ENCODE assay signal across 8 cellular contexts in genomic region chr6:36735110-36735971, GRCh38. TPM values are rescaled to one million over a fixed set of nuclear protein-coding genes. Genes with fewer than 3 reads are reported as not detected.
A peak's percentile ranks its signal among the peaks of the same experiment; 100 is the strongest.
DNase-seq lines count a peak whose midpoint lies in the region; ATAC-seq and TF ChIP-seq lines count a peak whose summit lies in the region.

No MANE protein-coding gene starts in this region.

- H3K4me1 Mint-ChIP-seq in CD14-positive monocyte = peaks cover 26% of the 10 kb centered on the region
- peaks cover 11 to 24% (median 20%) of the 10 kb centered on the region in 3 donors for H3K4me1 Mint-ChIP-seq in IgD-negative memory B cell
- peaks cover 8% of the 10 kb centered on the region in 2 donors for H3K4me1 Mint-ChIP-seq in immature natural killer cell
- H3K4me1 Mint-ChIP-seq in stimulated activated effector memory CD8-positive, alpha-beta T cell treated with anti-CD3 and anti-CD28 coated beads, Interleukin-12 subunit alpha, Interleukin-12 subunit beta, amount 100 ng/mL, for 72 hours = peaks cover 25% of the 10 kb centered on the region

- H3K27me3 Mint-ChIP-seq in CD14-positive monocyte (ENCODE audit: low read depth in 3 of 3) = peaks cover 1 to 13% (median 5%) of the 10 kb centered on the region in 3 donors
- no peaks in the 10 kb centered on the region for H3K27me3 Mint-ChIP-seq in IgD-negative memory B cell
- peaks cover 0 to 6% (median 0%) of the 10 kb centered on the region in 3 donors for H3K27me3 Mint-ChIP-seq in immature natural killer cell (ENCODE audit: low read depth in 3 of 3)

- no peaks in the 10 kb centered on the region for H3K9me3 Mint-ChIP-seq in CD14-positive monocyte
- H3K9me3 Mint-ChIP-seq in IgD-negative memory B cell = no peaks in the 10 kb centered on the region
- H3K9me3 Mint-ChIP-seq in immature natural killer cell = no peaks in the 10 kb centered on the region
- no peaks in the 10 kb centered on the region for H3K9me3 Mint-ChIP-seq in stimulated activated effector memory CD8-positive, alpha-beta T cell treated with anti-CD3 and anti-CD28 coated beads, Interleukin-12 subunit alpha, Interleukin-12 subunit beta, amount 100 ng/mL, for 72 hours

- 8 to 37% (median 10%) methylated on average over 23 of the region's 23 CpGs for WGBS in adipose tissue, 3 donors

- ATAC-seq in stimulated activated effector memory CD8-positive, alpha-beta T cell treated with anti-CD3 and anti-CD28 coated beads, Interleukin-12 subunit alpha, Interleukin-12 subunit beta, amount 100 ng/mL, for 72 hours = peak; percentile 84

- TF ChIP-seq POLR2A in erythroblast (IDR thresholded peaks at IDR 0.05; ENCODE audit: low read length) = no peak

- DNase-seq in CD14-positive monocyte (ENCODE audit: low spot score) = peak; percentile 80
- peak; percentile 31 to 46 (median 34) for DNase-seq in immature natural killer cell
- no peak for DNase-seq in stimulated activated effector memory CD8-positive, alpha-beta T cell treated with anti-CD3 and anti-CD28 coated beads, Interleukin-12 subunit alpha, Interleukin-12 subunit beta, amount 100 ng/mL, for 72 hours (ENCODE audit: low spot score in 2 of 2)
- no peak for DNase-seq in effector CD8-positive, alpha-beta T cell (lab: John Stamatoyannopoulos, UW)
- DNase-seq in GM10266 (ENCODE audit: extremely low spot score) = no peak
- DNase-seq in erythroblast (lab: John Stamatoyannopoulos, UW) = no peak

- peaks cover 25 to 35% of the 10 kb centered on the region in 2 donors for H3K36me3 Mint-ChIP-seq in CD14-positive monocyte
- peaks cover 3% of the 10 kb centered on the region for H3K36me3 Mint-ChIP-seq in IgD-negative memory B cell
- H3K36me3 Mint-ChIP-seq in immature natural killer cell = no peaks in the 10 kb centered on the region
- no peaks in the 10 kb centered on the region for H3K36me3 Mint-ChIP-seq in stimulated activated effector memory CD8-positive, alpha-beta T cell treated with anti-CD3 and anti-CD28 coated beads, Interleukin-12 subunit alpha, Interleukin-12 subunit beta, amount 100 ng/mL, for 72 hours

- H3K27ac Mint-ChIP-seq in CD14-positive monocyte (peak overlapping the region; percentile 88 to 97 (median 96)), IgD-negative memory B cell (peak overlapping the region in 2 of 3 donors; percentile 1 to 10), immature natural killer cell (peak overlapping the region in 5 of 6 donors; percentile 55 to 83 (median 58))
- H3K27ac Mint-ChIP-seq in stimulated activated effector memory CD8-positive, alpha-beta T cell treated with anti-CD3 and anti-CD28 coated beads, Interleukin-12 subunit alpha, Interleukin-12 subunit beta, amount 100 ng/mL, for 72 hours = peak overlapping the region; percentile 90

- peak; percentile 56 for TF ChIP-seq CTCF in CD14-positive monocyte (IDR thresholded peaks at IDR 0.05)
- TF ChIP-seq CTCF in GM10266 (IDR thresholded peaks at IDR 0.05; ENCODE audit: control insufficient read depth, insufficient read depth, low read depth, missing control alignments) = no peak

- H3K4me3 Mint-ChIP-seq in CD14-positive monocyte = peak overlapping the region; percentile 72 to 77
- peak overlapping the region in 3 of 4 donors; percentile 53 to 88 (median 79) for H3K4me3 Mint-ChIP-seq in IgD-negative memory B cell
- peak overlapping the region; percentile 34 to 73 (median 61) for H3K4me3 Mint-ChIP-seq in immature natural killer cell
- peak overlapping the region; percentile 43 for H3K4me3 Mint-ChIP-seq in stimulated activated effector memory CD8-positive, alpha-beta T cell treated with anti-CD3 and anti-CD28 coated beads, Interleukin-12 subunit alpha, Interleukin-12 subunit beta, amount 100 ng/mL, for 72 hours

- intact Hi-C loops in CD14-positive monocyte (cut with micrococcal nuclease) = loop anchor here in 1 of 2 donors (2.0 kb wide), 1 partner anchor 19 kb away; no protein-coding TSS in a partner anchor

- H3K27ac ChIP-seq in adipose tissue (ENCODE audit: low read depth, low read length) = peak overlapping the region; percentile 36

RNA-seq across cellular contexts. Expression of gene RAB44, which starts 37.7 kb away (rescaled TPM):
- polyA plus RNA-seq in CD14-positive monocyte (1 to 10 TPM; 1.5 to 1.9 TPM), IgD-negative memory B cell (not detected), adipose tissue (under 1 TPM; 0.07 to 0.19 (median 0.11) TPM), immature natural killer cell (not detected)

RNA-seq across cellular contexts. Expression of gene CDKN1A, which starts 56.8 kb away (rescaled TPM):
- polyA plus RNA-seq in CD14-positive monocyte (100 to 1,000 TPM; 117 to 144 TPM), IgD-negative memory B cell (81.1 TPM), adipose tissue (100 to 1,000 TPM in 2 of 3 donors, 10 to 100 TPM in 1; 92.4 to 540 (median 441) TPM), immature natural killer cell (10 to 100 TPM in 1 of 3 donors, 1 to 10 TPM in 2; 3.3 to 13.6 (median 7.0) TPM)

Comparison
In these comparisons a context has a peak if more than half of its experiments do, and no peak if none do; other contexts are left out.
1. DNase-seq: peak in CD14-positive monocyte (single experiment) and immature natural killer cell (3 of 3); none in stimulated activated effector memory CD8-positive, alpha-beta T cell treated with anti-CD3 and anti-CD28 coated beads, Interleukin-12 subunit alpha, Interleukin-12 subunit beta, amount 100 ng/mL, for 72 hours (0 of 2), effector CD8-positive, alpha-beta T cell (single experiment), GM10266 (single experiment) and erythroblast (0 of 2).
2. H3K27ac Mint-ChIP-seq: peak in every context shown above with its lines; median percentile 96 in CD14-positive monocyte; 90 in stimulated activated effector memory CD8-positive, alpha-beta T cell treated with anti-CD3 and anti-CD28 coated beads, Interleukin-12 subunit alpha, Interleukin-12 subunit beta, amount 100 ng/mL, for 72 hours; 58 in immature natural killer cell; 6 in IgD-negative memory B cell.
3. Peak in every context shown above with its lines, with median percentiles within 50 percentile points of each other: H3K4me3 Mint-ChIP-seq.